Comparison of ENCODE assay signal across 19 cellular contexts in genomic region chr1:224504642-224505041, GRCh38.
A peak's percentile ranks its signal among the peaks of the same experiment; 100 is the strongest.
DNase-seq lines count a peak whose midpoint lies in the region; ATAC-seq, FAIRE-seq and TF ChIP-seq lines count a peak whose summit lies in the region.
"Had no signal": no experiment of that assay in that cellular context is flagged by ENCODE, and none has a peak within 500 bp of the region (broad histone marks: within the 10 kb centered on the region; RNA-seq: fewer than 3 reads in every experiment).

No MANE protein-coding gene starts in this region.

- no peaks in the 10 kb centered on the region for H3K9me3 Mint-ChIP-seq in CD14-positive monocyte
- H3K9me3 Mint-ChIP-seq: effector memory CD8-positive, alpha-beta T cell; type B pancreatic cell had no signal

- no peak for FAIRE-seq in A549 (lab: Jason Lieb, UNC)

- no peak for TF ChIP-seq RAD21 in A549 (conservative IDR thresholded peaks at IDR 0.05 in 1 of 2, IDR thresholded peaks at IDR 0.05 in 1 of 2)

- H3K27me3 ChIP-seq in Panc1 (ENCODE audit: control insufficient read depth, insufficient read depth, low read length) (no peaks in the 10 kb centered on the region), esophagus muscularis mucosa (no peaks in the 10 kb centered on the region), sigmoid colon (no peaks in the 10 kb centered on the region)
- H3K27me3 ChIP-seq: SJCRH30 had no signal

- WGBS in A549 (ENCODE audit: missing lambda C conversion rate), result 45% methylated on average over 2 of the region's 2 CpGs
- 63% methylated on average over 2 of the region's 2 CpGs for WGBS in esophagus muscularis mucosa
- 46 to 62% methylated on average over 2 of the region's 2 CpGs for WGBS in sigmoid colon, 2 donors

- H3K27ac ChIP-seq in A549, result no peak overlapping the region
- peak overlapping the region; percentile 89 for H3K27ac ChIP-seq in Panc1 (ENCODE audit: low read length)
- H3K27ac ChIP-seq in esophagus muscularis mucosa (replicated peaks in 1 of 4), result peak overlapping the region; percentile 76 to 85 (median 82)
- peak overlapping the region; percentile 79 to 89 (median 85) for H3K27ac ChIP-seq in sigmoid colon
- H3K27ac ChIP-seq: SJCRH30 had no signal

- H3K4me1 Mint-ChIP-seq in CD14-positive monocyte, result peaks cover 53% of the 10 kb centered on the region

- no peak overlapping the region for H3K4me2 ChIP-seq in A549
- H3K4me2 ChIP-seq: smooth muscle cell had no signal

- no TSS peak for BruUV-seq in Panc1 (replicated peaks; lab: Mats Ljungman, UMichigan)

- H3K4me3 ChIP-seq in A549 (no peak overlapping the region), Panc1 (ENCODE audit: low read depth in 2 of 2, low read length in 2 of 2) (no peak overlapping the region), esophagus muscularis mucosa (no peak overlapping the region), sigmoid colon (no peak overlapping the region)
- H3K4me3 ChIP-seq: smooth muscle cell had no signal

- in situ Hi-C loops in Panc1 (cut with HindIII; ENCODE audit: low pct_unique_long_range_greater_than_20kb, low sequenced_read_pairs), result no loop called here

- no peak for DNase-seq in A549 (ENCODE audit: low read depth in 1 of 2, low spot score in 1 of 2)
- no peak for DNase-seq in Panc1 (ENCODE audit: low read depth, low spot score)
- DNase-seq in esophagus muscularis mucosa (ENCODE audit: extremely low spot score), result no peak
- DNase-seq in sigmoid colon, result no peak
- DNase-seq in CD14-positive monocyte (ENCODE audit: low spot score), result no peak
- no peak for DNase-seq in NCI-H2029 treated with DMSO at 0.1 percent for 48 hours (lab: John Stamatoyannopoulos, UW)
- no peak for DNase-seq in medulla oblongata (ENCODE audit: extremely low spot score)
- DNase-seq: activated CD4-positive, alpha-beta T cell treated with anti-CD3 and anti-CD28 coated beads for 36 hours; activated effector memory CD4-positive, alpha-beta T cell treated with anti-CD3 and anti-CD28 coated beads, Interleukin-2, amount 50 U/mL, for 16 hours; amygdala; effector memory CD8-positive, alpha-beta T cell; NCI-H1048; NCI-H524 treated with DMSO at 0.1 percent for 48 hours; occipital lobe; SJCRH30; T-helper 9 cell had no signal

- H3K9me3 ChIP-seq in A549, result no peaks in the 10 kb centered on the region
- H3K9me3 ChIP-seq in Panc1 (ENCODE audit: control insufficient read depth, insufficient read depth, low read depth, low read length), result no peaks in the 10 kb centered on the region
- H3K9me3 ChIP-seq in esophagus muscularis mucosa, result no peaks in the 10 kb centered on the region
- H3K9me3 ChIP-seq in sigmoid colon, result no peaks in the 10 kb centered on the region
- H3K9me3 ChIP-seq: SJCRH30 had no signal

- no peaks in the 10 kb centered on the region for H3K36me3 ChIP-seq in Panc1 (ENCODE audit: control insufficient read depth, insufficient read depth, low read length)
- H3K36me3 ChIP-seq in esophagus muscularis mucosa, result no peaks in the 10 kb centered on the region
- no peaks in the 10 kb centered on the region for H3K36me3 ChIP-seq in sigmoid colon
- H3K36me3 ChIP-seq: SJCRH30 had no signal

- no peak for TF ChIP-seq POLR2A in A549 (IDR thresholded peaks at IDR 0.05; ENCODE audit: low read length)
- no peak for TF ChIP-seq POLR2A in esophagus muscularis mucosa (IDR thresholded peaks at IDR 0.05; ENCODE audit: low read depth)
- TF ChIP-seq POLR2A in sigmoid colon (IDR thresholded peaks at IDR 0.05), result no peak

- TF ChIP-seq EP300 in A549 (IDR thresholded peaks at IDR 0.05), result no peak
- no peak for TF ChIP-seq EP300 in esophagus muscularis mucosa (IDR thresholded peaks at IDR 0.05)
- TF ChIP-seq EP300 in sigmoid colon (IDR thresholded peaks at IDR 0.05), result no peak

- TF ChIP-seq CTCF in A549 (IDR thresholded peaks at IDR 0.05) (no peak), Panc1 (IDR thresholded peaks at IDR 0.05) (no peak), esophagus muscularis mucosa (IDR thresholded peaks at IDR 0.05) (no peak), sigmoid colon (IDR thresholded peaks at IDR 0.05) (no peak), CD14-positive monocyte (IDR thresholded peaks at IDR 0.05) (no peak)

- peaks cover 13% of the 10 kb centered on the region for H3K4me1 ChIP-seq in A549
- H3K4me1 ChIP-seq in Panc1 (ENCODE audit: control insufficient read depth, insufficient read depth, low read length), result peaks cover 42% of the 10 kb centered on the region
- peaks cover 34 to 41% (median 39%) of the 10 kb centered on the region in 4 donors for H3K4me1 ChIP-seq in esophagus muscularis mucosa
- peaks cover 0 to 44% (median 36%) of the 10 kb centered on the region in 4 donors for H3K4me1 ChIP-seq in sigmoid colon

- ATAC-seq in A549, result no peak
- ATAC-seq in Panc1, result no peak
- ATAC-seq in HG02678 (IDR thresholded peaks at IDR 0.05; ENCODE audit: unreplicated experiment), result no peak
- ATAC-seq: activated CD4-positive, alpha-beta T cell treated with anti-CD3 and anti-CD28 coated beads for 36 hours; effector memory CD8-positive, alpha-beta T cell had no signal

- peaks cover 0 to 2% (median 0%) of the 10 kb centered on the region in 3 donors for H3K27me3 Mint-ChIP-seq in CD14-positive monocyte (ENCODE audit: low read depth in 3 of 3)
- H3K27me3 Mint-ChIP-seq: activated CD4-positive, alpha-beta T cell treated with anti-CD3 and anti-CD28 coated beads for 36 hours; effector memory CD8-positive, alpha-beta T cell; type B pancreatic cell had no signal

- POLR2A ChIA-PET in A549 (lab: Yijun Ruan, JAX) (no interaction called here), Panc1 (lab: Charles Lee) (interaction anchor here (0.7 kb wide), 1 partner anchor 325 kb away, joined by 3 read pairs; no protein-coding TSS in a partner anchor)

- no peaks in the 10 kb centered on the region for H3K36me3 Mint-ChIP-seq in CD14-positive monocyte
- H3K36me3 Mint-ChIP-seq: type B pancreatic cell had no signal

- H3K27ac Mint-ChIP-seq in CD14-positive monocyte, result peak overlapping the region in 1 of 7 donors; percentile 94
- H3K27ac Mint-ChIP-seq: activated CD4-positive, alpha-beta T cell treated with anti-CD3 and anti-CD28 coated beads for 36 hours had no signal

- intact Hi-C loops in Panc1 (cut with micrococcal nuclease; ENCODE audit: unreplicated experiment), result no loop called here
- intact Hi-C loops in esophagus muscularis mucosa (cut with DNase I), result no loop called here
- intact Hi-C loops in sigmoid colon (cut with DNase I), result no loop called here
- intact Hi-C loops in CD14-positive monocyte (cut with micrococcal nuclease), result no loop called here

- H3K4me3 Mint-ChIP-seq in CD14-positive monocyte, result no peak overlapping the region
- H3K4me3 Mint-ChIP-seq: activated CD4-positive, alpha-beta T cell treated with anti-CD3 and anti-CD28 coated beads for 36 hours; effector memory CD8-positive, alpha-beta T cell; type B pancreatic cell had no signal

- CTCF ChIA-PET in A549 (lab: Yijun Ruan, JAX) (interaction anchor here (0.6 to 4.9 kb wide), 4 partner anchors 9 to 418 kb away, joined by 3 to 33 read pairs (median 4); no protein-coding TSS in a partner anchor), Panc1 (lab: Charles Lee) (no interaction called here)

TF ChIP-seq in A549, 52 proteins besides CTCF, POLR2A, EP300 and RAD21:
- TF ChIP-seq ESRRA (IDR thresholded peaks at IDR 0.05; ENCODE audit: borderline replicate concordance, low read length) (peak; percentile 82; the same call in 1 of the 2 replicates), KDM1A (IDR thresholded peaks at IDR 0.05; ENCODE audit: low read depth) (no peak), NR3C1 (IDR thresholded peaks at IDR 0.05) (no peak)
TF ChIP-seq in A549: peak in this region for 1.

Comparison
In these comparisons a context has a peak if more than half of its experiments do, and no peak if none do; other contexts are left out.
1. H3K27ac ChIP-seq: peak in Panc1 (single experiment), esophagus muscularis mucosa (4 of 4) and sigmoid colon (4 of 4); none in A549 (0 of 2).